1 cellular context compared by ENCODE assay signal in genomic region chr22:21599053-21599893, GRCh38.
TF ChIP-seq lines count a peak whose summit lies in the region.

No MANE protein-coding gene starts in this region.

TF ChIP-seq in K562, 482 proteins besides CTCF, POLR2A, EP300 and RAD21 (continued from another document and continues in another):
- TF ChIP-seq, protein P1, sequence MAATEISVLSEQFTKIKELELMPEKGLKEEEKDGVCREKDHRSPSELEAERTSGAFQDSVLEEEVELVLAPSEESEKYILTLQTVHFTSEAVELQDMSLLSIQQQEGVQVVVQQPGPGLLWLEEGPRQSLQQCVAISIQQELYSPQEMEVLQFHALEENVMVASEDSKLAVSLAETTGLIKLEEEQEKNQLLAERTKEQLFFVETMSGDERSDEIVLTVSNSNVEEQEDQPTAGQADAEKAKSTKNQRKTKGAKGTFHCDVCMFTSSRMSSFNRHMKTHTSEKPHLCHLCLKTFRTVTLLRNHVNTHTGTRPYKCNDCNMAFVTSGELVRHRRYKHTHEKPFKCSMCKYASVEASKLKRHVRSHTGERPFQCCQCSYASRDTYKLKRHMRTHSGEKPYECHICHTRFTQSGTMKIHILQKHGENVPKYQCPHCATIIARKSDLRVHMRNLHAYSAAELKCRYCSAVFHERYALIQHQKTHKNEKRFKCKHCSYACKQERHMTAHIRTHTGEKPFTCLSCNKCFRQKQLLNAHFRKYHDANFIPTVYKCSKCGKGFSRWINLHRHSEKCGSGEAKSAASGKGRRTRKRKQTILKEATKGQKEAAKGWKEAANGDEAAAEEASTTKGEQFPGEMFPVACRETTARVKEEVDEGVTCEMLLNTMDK (IDR thresholded peaks at IDR 0.05; ENCODE audit: borderline replicate concordance, insufficient read depth, low read depth, low read length, poor library complexity, severe bottlenecking): no peak
- TF ChIP-seq DPF2 (IDR thresholded peaks at IDR 0.05) (no peak), AFF4 (CRISPR knock-in tag; IDR thresholded peaks at IDR 0.05) (peak; percentile 66; the same call in 1 of the 2 replicates), PKNOX1 (IDR thresholded peaks at IDR 0.05) (no peak), TCF7 (IDR thresholded peaks at IDR 0.05; ENCODE audit: borderline replicate concordance) (no peak), MYNN (IDR thresholded peaks at IDR 0.05) (no peak), MYNN (CRISPR knock-in tag; IDR thresholded peaks at IDR 0.05) (no peak), NCOA1 (IDR thresholded peaks at IDR 0.05; ENCODE audit: low read depth) (no peak), YY1 (IDR thresholded peaks at IDR 0.05; ENCODE audit: borderline replicate concordance in 1 of 3, control insufficient read depth in 1 of 3, extremely low read depth in 1 of 3, insufficient read depth in 3 of 3, insufficient read length in 1 of 3, insufficient replicate concordance in 2 of 3, low read depth in 1 of 3, low read length in 2 of 3) (no peak), CHD1 (IDR thresholded peaks at IDR 0.05; ENCODE audit: low read length) (no peak), SIN3B (IDR thresholded peaks at IDR 0.05; ENCODE audit: low read depth) (no peak), SIX5 (IDR thresholded peaks at IDR 0.05; ENCODE audit: borderline replicate concordance in 1 of 2, insufficient read depth in 1 of 2, low read depth in 1 of 2, low read length in 2 of 2) (0 out of 4 replicates have a peak, but pooled peaks of 1 of the 2 experiments have one; percentile 14), AFF1 (IDR thresholded peaks at IDR 0.05; ENCODE audit: low read depth in 1 of 2, partially characterized antibody in 2 of 2) (no peak), CREBBP (IDR thresholded peaks at IDR 0.05; ENCODE audit: low read depth, low read length) (no peak), MCM7 (IDR thresholded peaks at IDR 0.05) (no peak), ILK (tag; IDR thresholded peaks at IDR 0.05; ENCODE audit: borderline replicate concordance, low read depth) (no peak), THAP7 (CRISPR knock-in tag; IDR thresholded peaks at IDR 0.05) (no peak), PHB2 (IDR thresholded peaks at IDR 0.05; ENCODE audit: low read depth) (no peak), HDGF (IDR thresholded peaks at IDR 0.05) (no peak), ZNF583 (CRISPR knock-in tag; IDR thresholded peaks at IDR 0.05) (no peak), JUN (IDR thresholded peaks at IDR 0.05; ENCODE audit: borderline replicate concordance, low read depth, low read length) (no peak), JUN (CRISPR knock-in tag; IDR thresholded peaks at IDR 0.05; ENCODE audit: borderline replicate concordance) (peak; percentile 67; the same call in 1 of the 2 replicates), ZBTB49 (CRISPR knock-in tag; IDR thresholded peaks at IDR 0.05; ENCODE audit: borderline replicate concordance) (no peak), RREB1 (CRISPR knock-in tag; IDR thresholded peaks at IDR 0.05) (no peak), E2F6 (IDR thresholded peaks at IDR 0.05; ENCODE audit: borderline replicate concordance in 1 of 2, extremely low read depth in 1 of 2, insufficient read depth in 1 of 2, insufficient read length in 1 of 2, low read depth in 1 of 2, low read length in 1 of 2, poor library complexity in 1 of 2, severe bottlenecking in 1 of 2) (no peak)
- TF ChIP-seq, protein P2, sequence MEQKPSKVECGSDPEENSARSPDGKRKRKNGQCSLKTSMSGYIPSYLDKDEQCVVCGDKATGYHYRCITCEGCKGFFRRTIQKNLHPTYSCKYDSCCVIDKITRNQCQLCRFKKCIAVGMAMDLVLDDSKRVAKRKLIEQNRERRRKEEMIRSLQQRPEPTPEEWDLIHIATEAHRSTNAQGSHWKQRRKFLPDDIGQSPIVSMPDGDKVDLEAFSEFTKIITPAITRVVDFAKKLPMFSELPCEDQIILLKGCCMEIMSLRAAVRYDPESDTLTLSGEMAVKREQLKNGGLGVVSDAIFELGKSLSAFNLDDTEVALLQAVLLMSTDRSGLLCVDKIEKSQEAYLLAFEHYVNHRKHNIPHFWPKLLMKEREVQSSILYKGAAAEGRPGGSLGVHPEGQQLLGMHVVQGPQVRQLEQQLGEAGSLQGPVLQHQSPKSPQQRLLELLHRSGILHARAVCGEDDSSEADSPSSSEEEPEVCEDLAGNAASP (IDR thresholded peaks at IDR 0.05): no peak
- TF ChIP-seq, protein P3, sequence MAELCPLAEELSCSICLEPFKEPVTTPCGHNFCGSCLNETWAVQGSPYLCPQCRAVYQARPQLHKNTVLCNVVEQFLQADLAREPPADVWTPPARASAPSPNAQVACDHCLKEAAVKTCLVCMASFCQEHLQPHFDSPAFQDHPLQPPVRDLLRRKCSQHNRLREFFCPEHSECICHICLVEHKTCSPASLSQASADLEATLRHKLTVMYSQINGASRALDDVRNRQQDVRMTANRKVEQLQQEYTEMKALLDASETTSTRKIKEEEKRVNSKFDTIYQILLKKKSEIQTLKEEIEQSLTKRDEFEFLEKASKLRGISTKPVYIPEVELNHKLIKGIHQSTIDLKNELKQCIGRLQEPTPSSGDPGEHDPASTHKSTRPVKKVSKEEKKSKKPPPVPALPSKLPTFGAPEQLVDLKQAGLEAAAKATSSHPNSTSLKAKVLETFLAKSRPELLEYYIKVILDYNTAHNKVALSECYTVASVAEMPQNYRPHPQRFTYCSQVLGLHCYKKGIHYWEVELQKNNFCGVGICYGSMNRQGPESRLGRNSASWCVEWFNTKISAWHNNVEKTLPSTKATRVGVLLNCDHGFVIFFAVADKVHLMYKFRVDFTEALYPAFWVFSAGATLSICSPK (IDR thresholded peaks at IDR 0.05; ENCODE audit: borderline replicate concordance): no peak
